Comparison of ENCODE assay signal across 6 cellular contexts in genomic region chr19:45187421-45188100, GRCh38.
A peak's percentile ranks its signal among the peaks of the same experiment; 100 is the strongest.
DNase-seq lines count a peak whose midpoint lies in the region; ATAC-seq and TF ChIP-seq lines count a peak whose summit lies in the region.

No MANE protein-coding gene starts in this region.

- POLR2A ChIA-PET in RWPE1 (lab: Yijun Ruan, JAX; ENCODE audit: low non-redundant PET): no interaction called here

- TF ChIP-seq CTCF in RWPE1 (conservative IDR thresholded peaks at IDR 0.05; ENCODE audit: low read depth): peak; percentile 70

- no peak for ATAC-seq in GM18870 (IDR thresholded peaks at IDR 0.05; ENCODE audit: unreplicated experiment)
- no peak for ATAC-seq in HG03095 (IDR thresholded peaks at IDR 0.05; ENCODE audit: unreplicated experiment)

- CTCF ChIA-PET in RWPE1 (lab: Yijun Ruan, JAX): interaction anchor here (1.0 kb wide), 1 partner anchor 34 kb away, joined by 5 read pairs; no protein-coding TSS in a partner anchor

- H3K27ac ChIP-seq in RWPE1: peak overlapping the region; percentile 4; the same call in 1 of the 2 replicates

- peak; percentile 62 for DNase-seq in NCI-H2107 treated with DMSO at 0.1 percent for 48 hours (lab: John Stamatoyannopoulos, UW; ENCODE audit: unreplicated experiment)
- DNase-seq in NCI-H2107 (lab: John Stamatoyannopoulos, UW): no peak
- peak; percentile 34 for DNase-seq in RWPE1 (ENCODE audit: low spot score)
- peak; percentile 81 for DNase-seq in iPS-NIHi7 (ENCODE audit: extremely low spot score)
